In the genomic region with DNA sequence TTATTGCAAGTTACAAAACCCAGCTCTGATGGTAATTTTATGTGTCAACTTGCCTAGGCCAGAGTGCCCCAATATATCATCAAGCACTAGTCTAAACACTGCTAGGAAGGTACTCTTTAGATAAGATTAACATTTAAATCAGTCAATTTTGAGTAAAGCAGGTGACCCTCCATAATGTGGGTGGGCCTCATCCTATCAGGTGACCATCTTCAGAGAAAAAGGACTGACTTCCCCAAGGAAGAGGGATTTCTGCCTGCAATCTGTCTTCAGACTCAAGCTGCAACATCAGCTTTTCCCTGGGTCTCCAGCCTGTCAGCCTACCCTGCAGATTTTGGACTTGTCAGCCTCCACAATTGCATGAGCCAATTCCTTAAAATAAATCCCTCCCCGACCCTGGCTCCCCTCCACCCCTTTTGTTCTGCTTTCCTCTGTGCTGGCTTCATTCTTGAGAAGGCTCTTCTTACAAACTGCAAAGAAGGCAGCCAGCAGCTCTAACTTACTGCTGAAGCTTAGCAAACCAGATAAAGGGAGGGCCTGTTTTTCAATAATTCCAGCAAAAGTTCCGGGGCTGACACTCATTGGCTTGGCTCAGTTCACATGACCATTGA, we compare ENCODE assay signal across 23 cellular contexts. TPM values are rescaled to one million over a fixed set of nuclear protein-coding genes. Genes with fewer than 3 reads are reported as not detected.
DNase-seq lines count a peak whose midpoint lies in the region; ATAC-seq and TF ChIP-seq lines count a peak whose summit lies in the region.
"Had no signal": no experiment of that assay in that cellular context is flagged by ENCODE, and none has a peak within 500 bp of the region (broad histone marks: within the 10 kb centered on the region; RNA-seq: fewer than 3 reads in every experiment).

No MANE protein-coding gene starts in this region.

- TF ChIP-seq POLR2A in gastroesophageal sphincter (IDR thresholded peaks at IDR 0.05), result no peak

- no peak overlapping the region for H3K4me3 ChIP-seq in gastroesophageal sphincter
- H3K4me3 ChIP-seq: A549, BLaER1, transverse colon had no signal

- WGBS in gastroesophageal sphincter (ENCODE audit: low coverage in 1 of 2), 2 donors, result 10 to 11% methylated on average over 1 to 2 of the region's 2 CpGs

- no peak overlapping the region for H3K27ac ChIP-seq in gastroesophageal sphincter
- H3K27ac ChIP-seq: A549, BLaER1, transverse colon had no signal

- H3K4me1 Mint-ChIP-seq in activated naive CD4-positive, alpha-beta T cell treated with anti-CD3 and anti-CD28 coated beads, Interleukin-2, amount 10 ng/mL, durations not matched to agents 7 days and 5 days, result peaks cover 99% of the 10 kb centered on the region
- peaks cover 97% of the 10 kb centered on the region for H3K4me1 Mint-ChIP-seq in activated naive CD8-positive, alpha-beta T cell (ENCODE audit: low read depth)
- peaks cover 39 to 48% of the 10 kb centered on the region in 2 donors for H3K4me1 Mint-ChIP-seq in stimulated activated naive B cell treated with anti-CD40 and anti-IgM and Interleukin-4, amounts not matched to agents 10 μg/mL and 1 μg/mL and 100 μg/mL, for 72 hours

- CTCF ChIA-PET in activated naive CD4-positive, alpha-beta T cell treated with anti-CD3 and anti-CD28 coated beads, Interleukin-2, amount 10 ng/mL, durations not matched to agents 7 days and 5 days (lab: Charles Lee), result interaction anchor here (0.9 to 2.5 kb wide), 3 partner anchors 15 to 36 kb away, joined by 3 to 15 read pairs (median 3); no protein-coding TSS in a partner anchor

- no peaks in the 10 kb centered on the region for H3K9me3 Mint-ChIP-seq in activated naive CD4-positive, alpha-beta T cell treated with anti-CD3 and anti-CD28 coated beads, Interleukin-2, amount 10 ng/mL, durations not matched to agents 7 days and 5 days
- H3K9me3 Mint-ChIP-seq in activated naive CD8-positive, alpha-beta T cell (ENCODE audit: low read depth), result peaks cover 3% of the 10 kb centered on the region
- H3K9me3 Mint-ChIP-seq in stimulated activated naive B cell treated with anti-CD40 and anti-IgM and Interleukin-4, amounts not matched to agents 10 μg/mL and 1 μg/mL and 100 μg/mL, for 72 hours, result peaks cover 5% of the 10 kb centered on the region in 2 donors
- H3K9me3 Mint-ChIP-seq: activated T-helper 2 cell treated with anti-CD3 and anti-CD28 coated beads, Interferon-gamma antibody, Interleukin-2, Interleukin-4, amounts not matched to agents 10 μg/mL and 5 μg/mL and 100 μg/mL, durations not matched to agents 14 hours and 24 hours and 36 hours; immature natural killer cell; T-cell had no signal

- no peaks in the 10 kb centered on the region for H3K27me3 Mint-ChIP-seq in activated naive CD4-positive, alpha-beta T cell treated with anti-CD3 and anti-CD28 coated beads, Interleukin-2, amount 10 ng/mL, durations not matched to agents 7 days and 5 days
- no peaks in the 10 kb centered on the region for H3K27me3 Mint-ChIP-seq in activated naive CD8-positive, alpha-beta T cell
- H3K27me3 Mint-ChIP-seq in stimulated activated naive B cell treated with anti-CD40 and anti-IgM and Interleukin-4, amounts not matched to agents 10 μg/mL and 1 μg/mL and 100 μg/mL, for 72 hours, result peaks cover 4 to 5% of the 10 kb centered on the region in 2 donors
- H3K27me3 Mint-ChIP-seq: T-cell had no signal

- no peak for TF ChIP-seq EP300 in gastroesophageal sphincter (IDR thresholded peaks at IDR 0.05)

- DNase-seq in activated naive CD4-positive, alpha-beta T cell treated with anti-CD3 and anti-CD28 coated beads, Interleukin-2, amount 10 ng/mL, durations not matched to agents 7 days and 5 days, result peak; percentile 18
- DNase-seq in activated naive CD4-positive, alpha-beta T cell treated with Interleukin-2 at 50 U/mL for 16 hours, result no peak
- no peak for DNase-seq in sciatic nerve (ENCODE audit: low spot score)
- DNase-seq in stimulated activated naive B cell treated with anti-CD40 and anti-IgM and Interleukin-4, amounts not matched to agents 10 μg/mL and 1 μg/mL and 100 μg/mL, for 72 hours, result no peak
- DNase-seq: amniotic stem cell; GOT3; immature natural killer cell; IMR-90; NCI-H1105; NCI-H2107; NCI-H510A; stimulated activated CD4-positive, alpha-beta T cell treated with anti-CD3 and anti-CD28 coated beads, Interleukin-4, amount 100 ng/mL, for 1 hour; T-cell; transverse colon had no signal

- H3K27ac Mint-ChIP-seq in activated naive CD4-positive, alpha-beta T cell treated with anti-CD3 and anti-CD28 coated beads, Interleukin-2, amount 10 ng/mL, durations not matched to agents 7 days and 5 days, result peak overlapping the region; percentile 38
- peak overlapping the region; percentile 2 for H3K27ac Mint-ChIP-seq in activated naive CD8-positive, alpha-beta T cell
- H3K27ac Mint-ChIP-seq in stimulated activated naive B cell treated with anti-CD40 and anti-IgM and Interleukin-4, amounts not matched to agents 10 μg/mL and 1 μg/mL and 100 μg/mL, for 72 hours, result no peak overlapping the region
- H3K27ac Mint-ChIP-seq: activated T-helper 2 cell treated with anti-CD3 and anti-CD28 coated beads, Interferon-gamma antibody, Interleukin-2, Interleukin-4, amounts not matched to agents 10 μg/mL and 5 μg/mL and 100 μg/mL, durations not matched to agents 14 hours and 24 hours and 36 hours had no signal

- H3K4me1 ChIP-seq in gastroesophageal sphincter, result no peaks in the 10 kb centered on the region
- H3K4me1 ChIP-seq: A549 had no signal

- no peak overlapping the region for H3K4me3 Mint-ChIP-seq in activated naive CD4-positive, alpha-beta T cell treated with anti-CD3 and anti-CD28 coated beads, Interleukin-2, amount 10 ng/mL, durations not matched to agents 7 days and 5 days
- H3K4me3 Mint-ChIP-seq in activated naive CD8-positive, alpha-beta T cell, result no peak overlapping the region
- H3K4me3 Mint-ChIP-seq in stimulated activated naive B cell treated with anti-CD40 and anti-IgM and Interleukin-4, amounts not matched to agents 10 μg/mL and 1 μg/mL and 100 μg/mL, for 72 hours, result no peak overlapping the region
- H3K4me3 Mint-ChIP-seq: immature natural killer cell had no signal

- ATAC-seq in gastroesophageal sphincter, result peak; percentile 30
- ATAC-seq in sciatic nerve, result peak; percentile 34
- ATAC-seq in HG03354 (IDR thresholded peaks at IDR 0.05; ENCODE audit: poor library complexity, severe bottlenecking, unreplicated experiment), result no peak
- no peak for ATAC-seq in stimulated activated naive B cell treated with anti-CD40 and anti-IgM and Interleukin-4, amounts not matched to agents 10 μg/mL and 1 μg/mL and 100 μg/mL, for 72 hours (replicated peaks)
- ATAC-seq in GM21447 (IDR thresholded peaks at IDR 0.05; ENCODE audit: unreplicated experiment), result no peak
- ATAC-seq: A549, T-cell had no signal

- peaks cover 0 to 2% (median 0%) of the 10 kb centered on the region in 3 donors for H3K9me3 ChIP-seq in gastroesophageal sphincter
- H3K9me3 ChIP-seq: A549, BLaER1, transverse colon had no signal

- peaks cover 4% of the 10 kb centered on the region for H3K36me3 Mint-ChIP-seq in activated naive CD4-positive, alpha-beta T cell treated with anti-CD3 and anti-CD28 coated beads, Interleukin-2, amount 10 ng/mL, durations not matched to agents 7 days and 5 days
- peaks cover 5% of the 10 kb centered on the region for H3K36me3 Mint-ChIP-seq in activated naive CD8-positive, alpha-beta T cell
- peaks cover 4 to 5% of the 10 kb centered on the region in 2 donors for H3K36me3 Mint-ChIP-seq in stimulated activated naive B cell treated with anti-CD40 and anti-IgM and Interleukin-4, amounts not matched to agents 10 μg/mL and 1 μg/mL and 100 μg/mL, for 72 hours
- H3K36me3 Mint-ChIP-seq: T-cell had no signal

- peaks cover 25% of the 10 kb centered on the region for H3K27me3 ChIP-seq in gastroesophageal sphincter
- H3K27me3 ChIP-seq: BLaER1 had no signal

- no peak for TF ChIP-seq CTCF in gastroesophageal sphincter (IDR thresholded peaks at IDR 0.05)

- H3K36me3 ChIP-seq in gastroesophageal sphincter, result no peaks in the 10 kb centered on the region
- H3K36me3 ChIP-seq: BLaER1, transverse colon had no signal

- intact Hi-C loops in sciatic nerve (cut with DNase I), result no loop called here

RNA-seq across cellular contexts. Expression of gene RUNX3, which starts 56.4 kb away (rescaled TPM):
- total RNA-seq in gastroesophageal sphincter (1 to 10 TPM in 2 of 4 donors, under 1 TPM in 2; 0.62 to 2.0 (median 1.3) TPM), sciatic nerve (2.0 TPM)
- total RNA-seq: dermis microvascular lymphatic vessel endothelial cell, endothelial cell of umbilical vein, IMR-90 had no signal

Comparison
In these comparisons a context has a peak if more than half of its experiments do, and no peak if none do; other contexts are left out.
1. ATAC-seq: peak in gastroesophageal sphincter (single experiment) and sciatic nerve (single experiment); none in HG03354 (single experiment), stimulated activated naive B cell treated with anti-CD40 and anti-IgM and Interleukin-4, amounts not matched to agents 10 μg/mL and 1 μg/mL and 100 μg/mL, for 72 hours (0 of 2) and GM21447 (single experiment).